19 cellular contexts compared by ENCODE assay signal in genomic region chr10:14476641-14477407, GRCh38.
DNase-seq lines count a peak whose midpoint lies in the region; ATAC-seq, FAIRE-seq and TF ChIP-seq lines count a peak whose summit lies in the region.
"Had no signal": no experiment of that assay in that cellular context is flagged by ENCODE, and none has a peak within 500 bp of the region (broad histone marks: within the 10 kb centered on the region; RNA-seq: fewer than 3 reads in every experiment).

No MANE protein-coding gene starts in this region.

- ATAC-seq in HG02884 (IDR thresholded peaks at IDR 0.05; ENCODE audit: unreplicated experiment) = no peak
- ATAC-seq: WTC11 had no signal

- H3K27ac ChIP-seq in mesenchymal stem cell (ENCODE audit: low read length, poor library complexity, severe bottlenecking) (no peak overlapping the region), uterus (no peak overlapping the region)
- H3K27ac ChIP-seq: esophagus squamous epithelium, tibial nerve had no signal

- no peak for TF ChIP-seq CTCF in AG10803 (conservative IDR thresholded peaks at IDR 0.05; ENCODE audit: low read length)
- TF ChIP-seq CTCF in astrocyte of the spinal cord (IDR thresholded peaks at IDR 0.05; ENCODE audit: low read depth, low read length) = no peak
- TF ChIP-seq CTCF in uterus (IDR thresholded peaks at IDR 0.05) = no peak

- no peak overlapping the region for H3K4me2 ChIP-seq in mesenchymal stem cell (ENCODE audit: low read length, poor library complexity, severe bottlenecking)

- H3K36me3 ChIP-seq in mesenchymal stem cell (ENCODE audit: control insufficient read depth in 1 of 2, insufficient read depth in 2 of 2, low read depth in 1 of 2, low read length in 2 of 2) (no peaks in the 10 kb centered on the region), uterus (no peaks in the 10 kb centered on the region)
- H3K36me3 ChIP-seq: esophagus squamous epithelium, tibial nerve had no signal

- in situ Hi-C loops in astrocyte of the spinal cord (cut with HindIII; ENCODE audit: low sequenced_read_pairs) = no loop called here

- peaks cover 10% of the 10 kb centered on the region for H3K27me3 Mint-ChIP-seq in activated naive CD4-positive, alpha-beta T cell treated with anti-CD3 and anti-CD28 coated beads for 36 hours (ENCODE audit: low read depth)

- H3K18ac ChIP-seq in mesenchymal stem cell (ENCODE audit: low read depth in 1 of 2, low read length in 2 of 2) = no peak overlapping the region

- no peak overlapping the region for H3K4ac ChIP-seq in mesenchymal stem cell (ENCODE audit: low read depth in 1 of 2, low read length in 2 of 2)

- no peak overlapping the region for H3K14ac ChIP-seq in mesenchymal stem cell (ENCODE audit: low read length in 2 of 2)

- DNase-seq in AG10803 (ENCODE audit: low read depth) = peak; percentile 94
- DNase-seq in HTR-8/SVneo (ENCODE audit: insufficient read length, low spot score) = peak; percentile 30
- peak; percentile 93 for DNase-seq in astrocyte of the spinal cord (ENCODE audit: low read depth, low spot score)
- no peak for DNase-seq in mesenchymal stem cell
- no peak for DNase-seq in stimulated activated CD4-positive, alpha-beta T cell treated with anti-CD3 and anti-CD28 coated beads, Interleukin-2, amount 100 ng/mL, for 48 hours
- DNase-seq in uterus = no peak
- DNase-seq in activated naive CD4-positive, alpha-beta T cell treated with anti-CD3 and anti-CD28 coated beads for 36 hours = no peak
- DNase-seq: activated CD8-positive, alpha-beta memory T cell treated with anti-CD3 and anti-CD28 coated beads, Interleukin-2, amount 50 U/mL, for 48 hours; DMS79 treated with DMSO at 0.1 percent for 48 hours; esophagus squamous epithelium; H7; MM.1S; NK-92 treated with Interleukin-12 subunit alpha and Interleukin-12 subunit beta, amount 100 ng/mL, for 24 hours had no signal

- H4K8ac ChIP-seq in mesenchymal stem cell (ENCODE audit: low read length) = no peak overlapping the region

- H3K4me3 ChIP-seq in AG10803 (ENCODE audit: low read length) = no peak overlapping the region
- H3K4me3 ChIP-seq in astrocyte of the spinal cord (ENCODE audit: low read depth, low read length) = no peak overlapping the region
- no peak overlapping the region for H3K4me3 ChIP-seq in mesenchymal stem cell (ENCODE audit: insufficient read depth in 1 of 2, low read depth in 1 of 2, low read length in 2 of 2)
- H3K4me3 ChIP-seq in uterus = no peak overlapping the region
- H3K4me3 ChIP-seq: esophagus squamous epithelium, tibial nerve had no signal

- H2AK5ac ChIP-seq in mesenchymal stem cell (ENCODE audit: low read length, severe bottlenecking) = peak overlapping the region; percentile 87

- TF ChIP-seq POLR2A in uterus (IDR thresholded peaks at IDR 0.05) = no peak

- no peak overlapping the region for H3K27ac Mint-ChIP-seq in activated naive CD4-positive, alpha-beta T cell treated with anti-CD3 and anti-CD28 coated beads for 36 hours
- H3K27ac Mint-ChIP-seq: activated naive CD8-positive, alpha-beta T cell; dendritic cell treated with granulocyte-macrophage colony-stimulating factor and Interleukin-4, amounts not matched to agents 40 ng/mL and 50 ng/mL, for 4 days; memory B cell; WTC11 had no signal

- H3K23ac ChIP-seq in mesenchymal stem cell (ENCODE audit: low read length in 2 of 2) = no peak overlapping the region

- H3K9me3 ChIP-seq in mesenchymal stem cell (ENCODE audit: control insufficient read depth, low read length) (no peaks in the 10 kb centered on the region), uterus (no peaks in the 10 kb centered on the region)
- H3K9me3 ChIP-seq: esophagus squamous epithelium, tibial nerve had no signal

- H2AFZ ChIP-seq in mesenchymal stem cell (ENCODE audit: low read depth, low read length) = no peak overlapping the region

- CTCF ChIA-PET in activated naive CD4-positive, alpha-beta T cell treated with anti-CD3 and anti-CD28 coated beads for 36 hours (lab: Charles Lee) = interaction anchor here (0.5 to 1.6 kb wide), 6 partner anchors 18 to 343 kb away, joined by 3 to 9 read pairs (median 3); no protein-coding TSS in a partner anchor

- H3K79me1 ChIP-seq in mesenchymal stem cell (replicated peaks; ENCODE audit: low read length, poor library complexity, severe bottlenecking) = no peaks in the 10 kb centered on the region

- peaks cover 6% of the 10 kb centered on the region for H3K4me1 ChIP-seq in mesenchymal stem cell (ENCODE audit: control insufficient read depth, insufficient read depth, low read depth, low read length)
- no peaks in the 10 kb centered on the region for H3K4me1 ChIP-seq in uterus
- H3K4me1 ChIP-seq: esophagus squamous epithelium had no signal

- no peaks in the 10 kb centered on the region for H3K36me3 Mint-ChIP-seq in activated naive CD4-positive, alpha-beta T cell treated with anti-CD3 and anti-CD28 coated beads for 36 hours (ENCODE audit: low read depth)
- H3K36me3 Mint-ChIP-seq: activated naive CD8-positive, alpha-beta T cell; memory B cell had no signal

- no peak overlapping the region for H2BK15ac ChIP-seq in mesenchymal stem cell (ENCODE audit: low read depth, poor library complexity, severe bottlenecking)

- H2BK5ac ChIP-seq in mesenchymal stem cell (ENCODE audit: low read depth, low read length, poor library complexity, severe bottlenecking) = no peak overlapping the region

- peaks cover 16 to 89% of the 10 kb centered on the region in 2 experiments for H3K27me3 ChIP-seq in mesenchymal stem cell (ENCODE audit: control insufficient read depth in 1 of 2, insufficient read depth in 1 of 2, low read length in 2 of 2)
- H3K27me3 ChIP-seq in uterus = no peaks in the 10 kb centered on the region
- H3K27me3 ChIP-seq: esophagus squamous epithelium, tibial nerve had no signal

- H2BK120ac ChIP-seq in mesenchymal stem cell (ENCODE audit: low read depth, low read length) = no peak overlapping the region

- no peak for FAIRE-seq in HTR-8/SVneo (lab: Jason Lieb, UNC)

- no peak overlapping the region for H2BK12ac ChIP-seq in mesenchymal stem cell (ENCODE audit: low read length in 2 of 2)

- no peak overlapping the region for H3K4me3 Mint-ChIP-seq in activated naive CD4-positive, alpha-beta T cell treated with anti-CD3 and anti-CD28 coated beads for 36 hours
- H3K4me3 Mint-ChIP-seq: activated naive CD8-positive, alpha-beta T cell; dendritic cell treated with granulocyte-macrophage colony-stimulating factor and Interleukin-4, amounts not matched to agents 40 ng/mL and 50 ng/mL, for 4 days; memory B cell; WTC11 had no signal

- H3K4me1 Mint-ChIP-seq in activated naive CD4-positive, alpha-beta T cell treated with anti-CD3 and anti-CD28 coated beads for 36 hours (ENCODE audit: low read depth) = peaks cover 2% of the 10 kb centered on the region
- H3K4me1 Mint-ChIP-seq: memory B cell had no signal

- H3K9ac ChIP-seq in mesenchymal stem cell (ENCODE audit: low read length) = no peak overlapping the region

- intact Hi-C loops in uterus (cut with DNase I; ENCODE audit: low total_unique reads) = no loop called here
- intact Hi-C loops in activated naive CD4-positive, alpha-beta T cell treated with anti-CD3 and anti-CD28 coated beads for 36 hours (cut with micrococcal nuclease) = loop anchor here (10.0 kb wide), 1 partner anchor 172 kb away; no protein-coding TSS in a partner anchor

- no peaks in the 10 kb centered on the region for H3K9me3 Mint-ChIP-seq in activated naive CD4-positive, alpha-beta T cell treated with anti-CD3 and anti-CD28 coated beads for 36 hours
- H3K9me3 Mint-ChIP-seq: dendritic cell treated with granulocyte-macrophage colony-stimulating factor and Interleukin-4, amounts not matched to agents 40 ng/mL and 50 ng/mL, for 4 days; memory B cell had no signal

- H4K91ac ChIP-seq in mesenchymal stem cell (ENCODE audit: low read length) = no peak overlapping the region

- WGBS in mesenchymal stem cell = 74% methylated on average over 7 of the region's 9 CpGs

Comparison
In these comparisons a context has a peak if more than half of its experiments do, and no peak if none do; other contexts are left out.
1. DNase-seq: peak in AG10803 (single experiment), HTR-8/SVneo (single experiment) and astrocyte of the spinal cord (single experiment); none in mesenchymal stem cell (single experiment), stimulated activated CD4-positive, alpha-beta T cell treated with anti-CD3 and anti-CD28 coated beads, Interleukin-2, amount 100 ng/mL, for 48 hours (0 of 2), uterus (0 of 2) and activated naive CD4-positive, alpha-beta T cell treated with anti-CD3 and anti-CD28 coated beads for 36 hours (single experiment).